In the genomic region with DNA sequence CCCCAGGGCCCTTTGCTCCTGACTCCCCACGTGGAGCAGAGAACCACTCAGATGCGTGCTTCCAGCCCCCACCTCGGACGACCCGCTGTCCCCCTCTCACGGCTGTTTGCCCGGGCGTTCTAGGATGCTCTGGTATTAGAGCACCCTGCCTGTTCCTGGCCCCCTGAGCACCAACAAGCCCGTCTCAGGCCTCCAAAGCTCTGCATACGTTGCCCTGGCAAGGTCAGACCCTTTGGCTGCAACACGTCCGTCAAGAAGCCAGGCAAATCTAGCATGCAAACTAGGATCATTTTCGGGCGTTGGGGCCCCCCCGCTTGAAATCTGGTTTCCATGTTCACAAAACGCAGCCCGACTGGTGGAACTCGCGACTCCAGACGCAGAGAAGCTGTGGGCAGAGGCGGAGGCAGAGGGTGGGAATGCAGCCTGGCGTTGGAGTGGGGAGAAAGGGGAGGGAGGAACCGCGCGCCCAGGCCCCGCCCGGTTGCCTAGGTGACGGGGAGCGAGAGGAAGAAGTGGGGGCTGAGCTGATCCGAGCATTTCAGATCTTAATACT, we compare ENCODE assay signal across 8 cellular contexts.
DNase-seq lines count a peak whose midpoint lies in the region; ATAC-seq and TF ChIP-seq lines count a peak whose summit lies in the region.

No MANE protein-coding gene starts in this region.

- no peak for ATAC-seq in HG03439 (IDR thresholded peaks at IDR 0.05; ENCODE audit: unreplicated experiment)
- ATAC-seq in HG02938 (IDR thresholded peaks at IDR 0.05; ENCODE audit: unreplicated experiment): no peak

- peak overlapping the region in 1 of 2 donors; percentile 18 for H3K27ac ChIP-seq in testis

- intact Hi-C loops in testis (cut with DNase I; ENCODE audit: low total_unique reads): no loop called here

- H3K4me3 Mint-ChIP-seq in endothelial cell (ENCODE audit: unreplicated experiment): peak overlapping the region; percentile 56

- H3K4me1 ChIP-seq in testis: peaks cover 4% of the 10 kb centered on the region

- no peaks in the 10 kb centered on the region for H3K27me3 Mint-ChIP-seq in endothelial cell (ENCODE audit: unreplicated experiment)

- no peak for TF ChIP-seq POLR2A in testis (IDR thresholded peaks at IDR 0.05)

- TF ChIP-seq CTCF in endothelial cell (IDR thresholded peaks at IDR 0.05; ENCODE audit: unreplicated experiment) (no peak), testis (IDR thresholded peaks at IDR 0.05) (no peak)

- DNase-seq in EH (ENCODE audit: low read depth): peak; percentile 80
- peak; percentile 76 for DNase-seq in HT-29 (ENCODE audit: low spot score)
- DNase-seq in RPMI7951 (ENCODE audit: low read depth): peak; percentile 74
- peak; percentile 75 for DNase-seq in endothelial cell (ENCODE audit: low spot score)
- DNase-seq in medulla oblongata (ENCODE audit: extremely low spot score): peak; percentile 35
- peak; percentile 80 for DNase-seq in testis

- H3K9me3 ChIP-seq in testis: no peaks in the 10 kb centered on the region

- no peaks in the 10 kb centered on the region for H3K27me3 ChIP-seq in testis

- no peaks in the 10 kb centered on the region for H3K36me3 Mint-ChIP-seq in endothelial cell (ENCODE audit: low read depth, unreplicated experiment)

- 2 to 3% methylated on average over 19 to 30 of the region's 30 CpGs for WGBS in testis, 2 donors

- H3K9me3 Mint-ChIP-seq in endothelial cell (ENCODE audit: unreplicated experiment): no peaks in the 10 kb centered on the region

- no peaks in the 10 kb centered on the region for H3K36me3 ChIP-seq in testis (ENCODE audit: low read depth, missing control alignments)

- peaks cover 19% of the 10 kb centered on the region for H3K4me1 Mint-ChIP-seq in endothelial cell (ENCODE audit: unreplicated experiment)

- no peak overlapping the region for H3K27ac Mint-ChIP-seq in endothelial cell (ENCODE audit: unreplicated experiment)

- H3K4me3 ChIP-seq in testis: peak overlapping the region; percentile 36 to 47
